2 cellular contexts compared by ENCODE assay signal in the genomic region with DNA sequence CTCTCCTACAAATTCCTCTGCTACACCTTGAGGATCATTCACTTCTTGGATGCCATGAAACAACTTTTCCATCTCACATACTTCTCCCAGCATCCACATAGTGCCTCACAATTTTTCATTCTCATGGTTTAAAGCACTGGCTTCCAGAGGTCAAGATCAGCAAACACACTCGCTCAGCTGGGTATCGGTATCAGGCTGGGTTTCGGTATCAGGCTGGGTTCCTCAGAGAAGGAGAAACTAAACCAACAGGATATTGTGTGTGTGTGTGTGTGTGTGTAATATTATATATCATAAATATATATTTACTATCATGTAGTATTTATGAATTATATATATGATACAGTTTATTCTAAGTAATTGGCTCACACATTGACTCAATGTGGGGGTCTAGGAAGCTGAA. TPM values are rescaled to one million over a fixed set of nuclear protein-coding genes. Genes with fewer than 3 reads are reported as not detected.
"Had no signal": no experiment of that assay in that cellular context is flagged by ENCODE, and none has a peak within 500 bp of the region (broad histone marks: within the 10 kb centered on the region; RNA-seq: fewer than 3 reads in every experiment).

A gene (minus strand): TSS at position 99 of the 400 bp plus-strand sequence. CDS start 624 bp downstream, outside the sequence.

RNA-seq across cellular contexts. Expression of the gene that starts here (rescaled TPM):
- total RNA-seq: G401, GM12878 had no signal
- polyA plus RNA-seq: GM12878 had no signal
